ENCODE assay signal across 17 cellular contexts in the genomic region with DNA sequence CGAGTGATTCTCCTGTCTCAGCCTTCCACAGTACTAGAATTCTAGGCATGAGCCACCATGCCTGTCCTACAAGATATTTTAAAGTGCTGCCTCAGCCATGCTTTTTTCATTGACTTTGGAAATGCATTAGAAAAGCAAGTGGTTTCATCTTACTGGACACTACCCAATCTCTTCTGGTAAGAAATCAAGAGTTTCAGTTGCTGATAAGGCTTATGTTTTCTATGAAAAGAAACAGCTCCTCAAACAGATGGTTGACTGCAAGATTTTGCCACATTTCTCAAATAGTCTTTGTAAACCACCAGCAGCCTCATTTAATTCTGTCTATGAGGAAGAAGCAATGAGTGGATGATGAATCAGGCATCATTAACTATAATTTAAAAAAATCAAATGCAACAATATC.
A peak's percentile ranks its signal among the peaks of the same experiment; 100 is the strongest.
DNase-seq lines count a peak whose midpoint lies in the region; ATAC-seq and TF ChIP-seq lines count a peak whose summit lies in the region.
"Had no signal": no experiment of that assay in that cellular context is flagged by ENCODE, and none has a peak within 500 bp of the region (broad histone marks: within the 10 kb centered on the region; RNA-seq: fewer than 3 reads in every experiment).

No MANE protein-coding gene starts in this region.

- H3K36me3 ChIP-seq in KMS-11 (ENCODE audit: insufficient read depth) (no peaks in the 10 kb centered on the region), adipocyte (ENCODE audit: control insufficient read depth, insufficient read depth, low read length, severe bottlenecking) (no peaks in the 10 kb centered on the region)
- H3K36me3 ChIP-seq: BLaER1 treated with 17β-estradiol and CSF1 and Interleukin-3, amounts not matched to agents 10 nM and 100 nM; HAP-1 had no signal

- no peaks in the 10 kb centered on the region for H3K79me2 ChIP-seq in KMS-11 (ENCODE audit: insufficient read depth, low read depth)

- DNase-seq in adipocyte (ENCODE audit: low read depth) = peak; percentile 1
- DNase-seq in astrocyte of the spinal cord (ENCODE audit: low read depth, low spot score) = peak; percentile 7
- peak; percentile 52 for DNase-seq in superior temporal gyrus (ENCODE audit: extremely low spot score)
- no peak for DNase-seq in NCI-H748 (lab: John Stamatoyannopoulos, UW; ENCODE audit: unreplicated experiment)
- no peak for DNase-seq in AG20443 (ENCODE audit: low spot score)
- DNase-seq: 8988T; Calu3; CD8-positive, alpha-beta T cell; DND-41; EL; IMR-90 had no signal

- H3K4me1 ChIP-seq in KMS-11 (ENCODE audit: low read depth, poor library complexity, severe bottlenecking) (peaks cover 21% of the 10 kb centered on the region), adipocyte (ENCODE audit: control insufficient read depth, insufficient read depth, low read length) (no peaks in the 10 kb centered on the region)
- H3K4me1 ChIP-seq: BLaER1 treated with 17β-estradiol and CSF1 and Interleukin-3, amounts not matched to agents 10 nM and 100 nM; HAP-1 had no signal

- H3K4me3 ChIP-seq in KMS-11 (IDR thresholded peaks at IDR 0.05; ENCODE audit: insufficient read depth, low read depth, low read length) (no peak overlapping the region), adipocyte (ENCODE audit: low read length) (no peak overlapping the region), astrocyte of the spinal cord (ENCODE audit: low read depth, low read length) (no peak overlapping the region)
- H3K4me3 ChIP-seq: BLaER1 treated with 17β-estradiol and CSF1 and Interleukin-3, amounts not matched to agents 10 nM and 100 nM; GM12878; HAP-1 had no signal

- H2AFZ ChIP-seq in KMS-11 (ENCODE audit: low read depth) = no peak overlapping the region; the same call in 1 of the 2 replicates

- no peak overlapping the region for H3K9ac ChIP-seq in KMS-11
- H3K9ac ChIP-seq in adipocyte (ENCODE audit: low read length) = no peak overlapping the region
- H3K9ac ChIP-seq: BLaER1 treated with 17β-estradiol and CSF1 and Interleukin-3, amounts not matched to agents 10 nM and 100 nM had no signal

- ATAC-seq in HG02763 (IDR thresholded peaks at IDR 0.05; ENCODE audit: unreplicated experiment) = no peak
- ATAC-seq: CD8-positive, alpha-beta T cell; GM12878 had no signal

- peaks cover 6% of the 10 kb centered on the region for H3K9me3 ChIP-seq in adipocyte (ENCODE audit: control insufficient read depth, low read length)
- H3K9me3 ChIP-seq: HAP-1 had no signal

- no peak for TF ChIP-seq CTCF in KMS-11 (conservative IDR thresholded peaks at IDR 0.05; ENCODE audit: low read depth, low read length)
- TF ChIP-seq CTCF in astrocyte of the spinal cord (IDR thresholded peaks at IDR 0.05; ENCODE audit: low read depth, low read length) = no peak

- in situ Hi-C loops in astrocyte of the spinal cord (cut with HindIII; ENCODE audit: low sequenced_read_pairs) = no loop called here

- peak overlapping the region; percentile 42; the same call in 1 of the 2 replicates for H3K27ac ChIP-seq in KMS-11
- H3K27ac ChIP-seq: BLaER1 treated with 17β-estradiol and CSF1 and Interleukin-3, amounts not matched to agents 10 nM and 100 nM; HL-60 had no signal

- H3K27me3 ChIP-seq in KMS-11 (ENCODE audit: insufficient read depth, low read depth) (no peaks in the 10 kb centered on the region), adipocyte (replicated peaks; ENCODE audit: control insufficient read depth, insufficient read depth, low read length) (no peaks in the 10 kb centered on the region)
- H3K27me3 ChIP-seq: BLaER1 treated with 17β-estradiol and CSF1 and Interleukin-3, amounts not matched to agents 10 nM and 100 nM had no signal

- H3K4me2 ChIP-seq in KMS-11 = peak overlapping the region; percentile 17; the same call in 1 of the 2 replicates
- H3K4me2 ChIP-seq: BLaER1 treated with 17β-estradiol and CSF1 and Interleukin-3, amounts not matched to agents 10 nM and 100 nM had no signal

- no peaks in the 10 kb centered on the region for H4K20me1 ChIP-seq in KMS-11 (ENCODE audit: insufficient read depth)
- H4K20me1 ChIP-seq: BLaER1 treated with 17β-estradiol and CSF1 and Interleukin-3, amounts not matched to agents 10 nM and 100 nM had no signal

Comparison
In these comparisons a context has a peak if more than half of its experiments do, and no peak if none do; other contexts are left out.
1. DNase-seq: peak in adipocyte (single experiment), astrocyte of the spinal cord (single experiment) and superior temporal gyrus (single experiment); none in NCI-H748 (single experiment) and AG20443 (single experiment).